In genomic region chr11:64271339-64272132, GRCh38 we compare ENCODE assay signal across 8 cellular contexts. TPM values are rescaled to one million over a fixed set of nuclear protein-coding genes. Genes with fewer than 3 reads are reported as not detected.
DNase-seq lines count a peak whose midpoint lies in the region; ATAC-seq, FAIRE-seq and TF ChIP-seq lines count a peak whose summit lies in the region.

No MANE protein-coding gene starts in this region.

- H3K9ac ChIP-seq in keratinocyte (ENCODE audit: control insufficient read depth, extremely low read depth, insufficient read depth, low read length): peak overlapping the region; percentile 78

- dilution Hi-C loops in keratinocyte (cut with MboI; ENCODE audit: extremely low pct_ligation_motif_present, low sequenced_read_pairs): no loop called here

- H3K27ac Mint-ChIP-seq in central memory CD8-positive, alpha-beta T cell (ENCODE audit: low read depth): peak overlapping the region; percentile 98

- peak; percentile 37 for ATAC-seq in central memory CD8-positive, alpha-beta T cell (replicated peaks; ENCODE audit: extremely low read depth, poor library complexity, severe bottlenecking)

- peak overlapping the region; percentile 85 for H3K27ac ChIP-seq in keratinocyte (ENCODE audit: control insufficient read depth, insufficient read depth, low read length)

- peaks cover 29% of the 10 kb centered on the region for H3K36me3 Mint-ChIP-seq in central memory CD8-positive, alpha-beta T cell (ENCODE audit: insufficient read depth)

- H3K4me3 Mint-ChIP-seq in central memory CD8-positive, alpha-beta T cell: peak overlapping the region; percentile 98

- peaks cover 54% of the 10 kb centered on the region for H3K4me1 ChIP-seq in keratinocyte (ENCODE audit: control insufficient read depth, extremely low read depth, insufficient read depth, low read length)

- H3K9me3 ChIP-seq in keratinocyte (ENCODE audit: control insufficient read depth, low read depth, low read length): no peaks in the 10 kb centered on the region

- no peaks in the 10 kb centered on the region for H3K9me1 ChIP-seq in keratinocyte (ENCODE audit: control insufficient read depth, extremely low read depth, insufficient read depth, low read length)

- H3K4me1 Mint-ChIP-seq in central memory CD8-positive, alpha-beta T cell: peaks cover 32% of the 10 kb centered on the region

- H3K79me2 ChIP-seq in keratinocyte (ENCODE audit: control insufficient read depth, insufficient read depth, low read length): peaks cover 4% of the 10 kb centered on the region

- DNase-seq in AG09319 (ENCODE audit: extremely low read depth, low read depth) (peak; percentile 89), H4 (ENCODE audit: low spot score) (peak; percentile 89), NCI-H446 treated with DMSO at 0.1 percent for 48 hours (lab: John Stamatoyannopoulos, UW) (peak; percentile 87), keratinocyte (ENCODE audit: low read depth, low spot score) (peak; percentile 88), H54 (ENCODE audit: insufficient read length, low spot score) (no peak)
- peak; percentile 68 for DNase-seq in activated CD4-positive, CD25-positive, alpha-beta regulatory T cell treated with anti-CD3 and anti-CD28 coated beads, Interleukin-2, amount 50 U/mL, for 72 hours
- peak; percentile 67 to 76 for DNase-seq in central memory CD8-positive, alpha-beta T cell (ENCODE audit: low spot score in 2 of 2)
- DNase-seq in stimulated activated CD4-positive, alpha-beta T cell treated with anti-CD3 and anti-CD28 coated beads, Interleukin-12 subunit alpha, Interleukin-12 subunit beta, amount 100 ng/mL, for 24 hours (ENCODE audit: low read depth in 2 of 2): peak; percentile 64 to 73

- H3K4me2 ChIP-seq in keratinocyte (ENCODE audit: control insufficient read depth, extremely low read depth, insufficient read depth, low read depth, low read length): peak overlapping the region; percentile 93

- no peaks in the 10 kb centered on the region for H3K9me3 Mint-ChIP-seq in central memory CD8-positive, alpha-beta T cell

- peaks cover 2 to 14% of the 10 kb centered on the region in 2 experiments for H3K36me3 ChIP-seq in keratinocyte (ENCODE audit: control insufficient read depth in 2 of 2, extremely low read depth in 1 of 2, insufficient read depth in 2 of 2, low read length in 2 of 2)

- peak overlapping the region; percentile 34 to 75 (median 70) for H3K4me3 ChIP-seq in keratinocyte (ENCODE audit: control insufficient read depth in 2 of 3, extremely low read depth in 1 of 3, insufficient read depth in 2 of 3, low read depth in 1 of 3, low read length in 3 of 3)

- FAIRE-seq in keratinocyte (lab: Jason Lieb, UNC): no peak
- FAIRE-seq in H54 (lab: Jason Lieb, UNC): no peak

- peak overlapping the region; percentile 60 for H2AFZ ChIP-seq in keratinocyte (ENCODE audit: control insufficient read depth, low read length)

- TF ChIP-seq POLR2A in H54 (IDR thresholded peaks at IDR 0.05; ENCODE audit: low read depth, low read length): no peak

- no peaks in the 10 kb centered on the region for H3K27me3 Mint-ChIP-seq in central memory CD8-positive, alpha-beta T cell

- no peak for TF ChIP-seq CTCF in AG09319 (IDR thresholded peaks at IDR 0.05; ENCODE audit: low read depth, low read length)
- TF ChIP-seq CTCF in keratinocyte (optimal IDR thresholded peaks at IDR 0.05 in 1 of 3, IDR thresholded peaks at IDR 0.05 in 1 of 3, conservative IDR thresholded peaks at IDR 0.05 in 1 of 3; ENCODE audit: extremely low read depth in 1 of 3, insufficient read depth in 2 of 3, low read length in 3 of 3): no peak

- H4K20me1 ChIP-seq in keratinocyte (ENCODE audit: control insufficient read depth, extremely low read depth, insufficient read depth, low read length): no peaks in the 10 kb centered on the region

- no peaks in the 10 kb centered on the region for H3K27me3 ChIP-seq in keratinocyte (ENCODE audit: control insufficient read depth, extremely low read depth, insufficient read depth, low read length)

RNA-seq across cellular contexts. Expression of gene BAD, which starts 12.9 kb away (rescaled TPM):
- 86.4 and 90.5 TPM in 2 replicates for total RNA-seq in H4 (2014; rRNA removed; shearing (Covaris generic))
- polyA plus RNA-seq in keratinocyte: 58.3 to 86.9 TPM (median 61.2 TPM) in 3 replicates
- 14.9 TPM for polyA plus RNA-seq in keratinocyte (2011; ENCODE audit: low read depth)
- 43.0 and 94.7 TPM in 2 replicates for polyA plus RNA-seq in keratinocyte (2011; cell fraction: cytosol; rRNA removed)
- 16.1 and 30.8 TPM in 2 replicates for polyA plus RNA-seq in keratinocyte (2011; cell fraction: nucleus; rRNA removed)
- polyA plus RNA-seq in keratinocyte (2012; ENCODE audit: low replicate concordance): 35.2 and 99.3 TPM in 2 replicates
- 15.8 to 31.5 TPM (median 22.1 TPM) in 3 replicates for polyA minus RNA-seq in keratinocyte
- polyA minus RNA-seq in keratinocyte (2011; cell fraction: cytosol; rRNA and poly(A)+ RNA removed): 31.3 TPM
- 7.4 and 8.9 TPM in 2 replicates for polyA minus RNA-seq in keratinocyte (2011; cell fraction: nucleus; rRNA and poly(A)+ RNA removed)

RNA-seq across cellular contexts. Expression of gene GPR137, which starts 14.1 kb away (rescaled TPM):
- 20.9 and 23.7 TPM in 2 replicates for total RNA-seq in H4 (2014; rRNA removed; shearing (Covaris generic))
- polyA plus RNA-seq in keratinocyte: 6.6 to 11.7 TPM (median 9.8 TPM) in 3 replicates
- polyA plus RNA-seq in keratinocyte (2011; ENCODE audit: low read depth): 4.7 TPM
- polyA plus RNA-seq in keratinocyte (2011; cell fraction: cytosol; rRNA removed): 5.3 and 11.7 TPM in 2 replicates
- 20.5 and 27.1 TPM in 2 replicates for polyA plus RNA-seq in keratinocyte (2011; cell fraction: nucleus; rRNA removed)
- polyA plus RNA-seq in keratinocyte (2012; ENCODE audit: low replicate concordance): 18.2 TPM in 2 replicates
- 7.4 to 25.6 TPM (median 8.6 TPM) in 3 replicates for polyA minus RNA-seq in keratinocyte
- 13.2 TPM for polyA minus RNA-seq in keratinocyte (2011; cell fraction: cytosol; rRNA and poly(A)+ RNA removed)
- polyA minus RNA-seq in keratinocyte (2011; cell fraction: nucleus; rRNA and poly(A)+ RNA removed): 6.0 and 9.9 TPM in 2 replicates

RNA-seq across cellular contexts. Expression of gene KCNK4, which starts 19.6 kb away (rescaled TPM):
- not detected in 2 replicates for total RNA-seq in H4 (2014; rRNA removed; shearing (Covaris generic))
- polyA plus RNA-seq in keratinocyte: not detected in 3 replicates
- not detected for polyA plus RNA-seq in keratinocyte (2011; ENCODE audit: low read depth)
- polyA plus RNA-seq in keratinocyte (2011; cell fraction: cytosol; rRNA removed): not detected in 2 replicates
- polyA plus RNA-seq in keratinocyte (2011; cell fraction: nucleus; rRNA removed): not detected in 2 replicates
- not detected in 2 replicates for polyA plus RNA-seq in keratinocyte (2012; ENCODE audit: low replicate concordance)
- polyA minus RNA-seq in keratinocyte: not detected in 3 replicates
- not detected for polyA minus RNA-seq in keratinocyte (2011; cell fraction: cytosol; rRNA and poly(A)+ RNA removed)
- not detected in 2 replicates for polyA minus RNA-seq in keratinocyte (2011; cell fraction: nucleus; rRNA and poly(A)+ RNA removed)

RNA-seq across cellular contexts. Expression of gene PLCB3, which starts 20.2 kb away (rescaled TPM):
- total RNA-seq in H4 (2014; rRNA removed; shearing (Covaris generic)): 10.8 and 12.6 TPM in 2 replicates
- polyA plus RNA-seq in keratinocyte: 32.5 to 46.9 TPM (median 42.0 TPM) in 3 replicates
- 22.4 TPM for polyA plus RNA-seq in keratinocyte (2011; ENCODE audit: low read depth)
- polyA plus RNA-seq in keratinocyte (2011; cell fraction: cytosol; rRNA removed): 24.4 and 45.9 TPM in 2 replicates
- polyA plus RNA-seq in keratinocyte (2011; cell fraction: nucleus; rRNA removed): 80.0 and 97.8 TPM in 2 replicates
- 23.8 and 55.9 TPM in 2 replicates for polyA plus RNA-seq in keratinocyte (2012; ENCODE audit: low replicate concordance)
- polyA minus RNA-seq in keratinocyte: 59.1 to 134 TPM (median 63.1 TPM) in 3 replicates
- polyA minus RNA-seq in keratinocyte (2011; cell fraction: cytosol; rRNA and poly(A)+ RNA removed): 84.8 TPM
- 55.3 and 67.1 TPM in 2 replicates for polyA minus RNA-seq in keratinocyte (2011; cell fraction: nucleus; rRNA and poly(A)+ RNA removed)

RNA-seq across cellular contexts. Expression of gene PPP1R14B, which starts 24.8 kb away (rescaled TPM):
- total RNA-seq in H4 (2014; rRNA removed; shearing (Covaris generic)): 242 and 321 TPM in 2 replicates
- polyA plus RNA-seq in keratinocyte: 182 to 254 TPM (median 208 TPM) in 3 replicates
- polyA plus RNA-seq in keratinocyte (2011; ENCODE audit: low read depth): 228 TPM
- 136 and 242 TPM in 2 replicates for polyA plus RNA-seq in keratinocyte (2011; cell fraction: cytosol; rRNA removed)
- polyA plus RNA-seq in keratinocyte (2011; cell fraction: nucleus; rRNA removed): 88.4 and 97.8 TPM in 2 replicates
- 206 and 370 TPM in 2 replicates for polyA plus RNA-seq in keratinocyte (2012; ENCODE audit: low replicate concordance)
- polyA minus RNA-seq in keratinocyte: 67.7 to 176 TPM (median 81.0 TPM) in 3 replicates
- 142 TPM for polyA minus RNA-seq in keratinocyte (2011; cell fraction: cytosol; rRNA and poly(A)+ RNA removed)
- 24.2 and 30.3 TPM in 2 replicates for polyA minus RNA-seq in keratinocyte (2011; cell fraction: nucleus; rRNA and poly(A)+ RNA removed)
